ENCODE assay signal across 25 cellular contexts in the genomic region with DNA sequence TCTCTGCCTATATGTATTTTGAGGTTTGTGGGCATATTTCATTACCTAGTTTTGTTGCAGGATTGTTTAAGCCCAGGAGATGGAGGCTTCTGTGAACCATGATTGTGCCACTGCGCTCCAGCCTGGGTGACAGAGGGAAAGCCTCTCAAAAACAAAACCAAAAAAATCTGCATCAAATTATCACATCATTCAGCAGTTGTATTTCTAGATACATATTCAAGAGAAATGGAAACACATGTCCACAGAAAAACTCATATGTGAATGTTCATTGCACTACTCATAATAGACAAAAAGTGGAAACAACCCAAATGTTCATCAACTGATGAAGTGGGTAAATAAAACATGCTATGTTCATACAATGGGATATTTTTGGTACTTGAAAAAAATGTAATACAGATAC. TPM values are rescaled to one million over a fixed set of nuclear protein-coding genes. Genes with fewer than 3 reads are reported as not detected.
A peak's percentile ranks its signal among the peaks of the same experiment; 100 is the strongest.
DNase-seq lines count a peak whose midpoint lies in the region; ATAC-seq and TF ChIP-seq lines count a peak whose summit lies in the region.
"Had no signal": no experiment of that assay in that cellular context is flagged by ENCODE, and none has a peak within 500 bp of the region (broad histone marks: within the 10 kb centered on the region; RNA-seq: fewer than 3 reads in every experiment).

No MANE protein-coding gene starts in this region.

- peaks cover 41% of the 10 kb centered on the region for H3K36me3 Mint-ChIP-seq in activated naive CD4-positive, alpha-beta T cell treated with anti-CD3 and anti-CD28 coated beads, Interleukin-2, amount 10 ng/mL, durations not matched to agents 7 days and 5 days
- H3K36me3 Mint-ChIP-seq in activated naive CD4-positive, alpha-beta T cell treated with anti-CD3 and anti-CD28 coated beads, Interleukin-2, amount 50 U/mL, for 72 hours = peaks cover 14 to 27% of the 10 kb centered on the region in 2 donors
- peaks cover 92% of the 10 kb centered on the region for H3K36me3 Mint-ChIP-seq in brain
- peaks cover 100% of the 10 kb centered on the region for H3K36me3 Mint-ChIP-seq in stimulated activated effector memory CD8-positive, alpha-beta T cell treated with anti-CD3 and anti-CD28 coated beads, Interleukin-12 subunit alpha, Interleukin-12 subunit beta, amount 100 ng/mL, for 72 hours

- TF ChIP-seq CTCF in Panc1 (IDR thresholded peaks at IDR 0.05) = no peak
- TF ChIP-seq CTCF in brain (conservative IDR thresholded peaks at IDR 0.05) = no peak

- H3K9me3 Mint-ChIP-seq in activated naive CD4-positive, alpha-beta T cell treated with anti-CD3 and anti-CD28 coated beads, Interleukin-2, amount 10 ng/mL, durations not matched to agents 7 days and 5 days = no peaks in the 10 kb centered on the region
- no peaks in the 10 kb centered on the region for H3K9me3 Mint-ChIP-seq in activated naive CD4-positive, alpha-beta T cell treated with anti-CD3 and anti-CD28 coated beads, Interleukin-2, amount 50 U/mL, for 72 hours
- no peaks in the 10 kb centered on the region for H3K9me3 Mint-ChIP-seq in brain
- no peaks in the 10 kb centered on the region for H3K9me3 Mint-ChIP-seq in stimulated activated effector memory CD8-positive, alpha-beta T cell treated with anti-CD3 and anti-CD28 coated beads, Interleukin-12 subunit alpha, Interleukin-12 subunit beta, amount 100 ng/mL, for 72 hours
- H3K9me3 Mint-ChIP-seq: IgD-negative memory B cell had no signal

- peaks cover 13% of the 10 kb centered on the region for H3K4me1 Mint-ChIP-seq in activated naive CD4-positive, alpha-beta T cell treated with anti-CD3 and anti-CD28 coated beads, Interleukin-2, amount 10 ng/mL, durations not matched to agents 7 days and 5 days
- peaks cover 10% of the 10 kb centered on the region for H3K4me1 Mint-ChIP-seq in brain
- peaks cover 19% of the 10 kb centered on the region for H3K4me1 Mint-ChIP-seq in stimulated activated effector memory CD8-positive, alpha-beta T cell treated with anti-CD3 and anti-CD28 coated beads, Interleukin-12 subunit alpha, Interleukin-12 subunit beta, amount 100 ng/mL, for 72 hours

- H3K27me3 Mint-ChIP-seq in activated naive CD4-positive, alpha-beta T cell treated with anti-CD3 and anti-CD28 coated beads, Interleukin-2, amount 10 ng/mL, durations not matched to agents 7 days and 5 days = no peaks in the 10 kb centered on the region
- H3K27me3 Mint-ChIP-seq in brain = no peaks in the 10 kb centered on the region
- H3K27me3 Mint-ChIP-seq: IgD-negative memory B cell had no signal

- no peaks in the 10 kb centered on the region for H3K27me3 ChIP-seq in Panc1 (ENCODE audit: control insufficient read depth, insufficient read depth, low read length)
- H3K27me3 ChIP-seq: heart right ventricle, MG63, suprapubic skin had no signal

- no peak for DNase-seq in activated naive CD4-positive, alpha-beta T cell treated with anti-CD3 and anti-CD28 coated beads, Interleukin-2, amount 10 ng/mL, durations not matched to agents 7 days and 5 days
- no peak for DNase-seq in activated naive CD4-positive, alpha-beta T cell treated with anti-CD3 and anti-CD28 coated beads, Interleukin-2, amount 50 U/mL, for 72 hours (ENCODE audit: low spot score in 2 of 2)
- DNase-seq in Panc1 (ENCODE audit: low read depth, low spot score) (no peak), caudate nucleus (lab: John Stamatoyannopoulos, UW) (no peak)
- DNase-seq in stimulated activated effector memory CD8-positive, alpha-beta T cell treated with anti-CD3 and anti-CD28 coated beads, Interleukin-12 subunit alpha, Interleukin-12 subunit beta, amount 100 ng/mL, for 72 hours (ENCODE audit: low spot score in 2 of 2) = no peak
- DNase-seq: activated effector memory CD4-positive, alpha-beta T cell treated with Interleukin-2 at 50 U/mL for 16 hours; anterior cingulate cortex; central memory CD4-positive, alpha-beta T cell; DMS 273 treated with DMSO at 0.1 percent for 48 hours; heart right ventricle; left colon; MG63; NCI-H1436; NCI-H2171; NCI-H524 treated with DMSO at 0.1 percent for 48 hours; SK-N-SH had no signal

- no peak for ATAC-seq in activated naive CD4-positive, alpha-beta T cell treated with anti-CD3 and anti-CD28 coated beads, Interleukin-2, amount 50 U/mL, for 72 hours
- ATAC-seq in Panc1 = no peak
- ATAC-seq in stimulated activated effector memory CD8-positive, alpha-beta T cell treated with anti-CD3 and anti-CD28 coated beads, Interleukin-12 subunit alpha, Interleukin-12 subunit beta, amount 100 ng/mL, for 72 hours = no peak
- no peak for ATAC-seq in HG02763 (IDR thresholded peaks at IDR 0.05; ENCODE audit: unreplicated experiment)
- ATAC-seq in GM19324 (IDR thresholded peaks at IDR 0.05; ENCODE audit: low FRiP score, unreplicated experiment) = no peak
- ATAC-seq: heart right ventricle, left colon had no signal

- POLR2A ChIA-PET in Panc1 (lab: Charles Lee) = no interaction called here

- intact Hi-C loops in Panc1 (cut with micrococcal nuclease; ENCODE audit: unreplicated experiment) = no loop called here

- no peaks in the 10 kb centered on the region for H3K9me3 ChIP-seq in Panc1 (ENCODE audit: control insufficient read depth, insufficient read depth, low read depth, low read length)
- H3K9me3 ChIP-seq: HAP-1, heart right ventricle, MG63, prostate gland, SK-N-SH, suprapubic skin had no signal

- H3K27ac Mint-ChIP-seq in activated naive CD4-positive, alpha-beta T cell treated with anti-CD3 and anti-CD28 coated beads, Interleukin-2, amount 10 ng/mL, durations not matched to agents 7 days and 5 days = peak overlapping the region; percentile 8
- H3K27ac Mint-ChIP-seq in activated naive CD4-positive, alpha-beta T cell treated with anti-CD3 and anti-CD28 coated beads, Interleukin-2, amount 50 U/mL, for 72 hours = no peak overlapping the region
- peak overlapping the region; percentile 20 to 63 (median 61) for H3K27ac Mint-ChIP-seq in brain
- peak overlapping the region; percentile 83 for H3K27ac Mint-ChIP-seq in stimulated activated effector memory CD8-positive, alpha-beta T cell treated with anti-CD3 and anti-CD28 coated beads, Interleukin-12 subunit alpha, Interleukin-12 subunit beta, amount 100 ng/mL, for 72 hours
- H3K27ac Mint-ChIP-seq: IgD-negative memory B cell had no signal

- H3K4me3 Mint-ChIP-seq in activated naive CD4-positive, alpha-beta T cell treated with anti-CD3 and anti-CD28 coated beads, Interleukin-2, amount 10 ng/mL, durations not matched to agents 7 days and 5 days = no peak overlapping the region
- H3K4me3 Mint-ChIP-seq in brain = peak overlapping the region in 1 of 5 experiments; percentile 8
- no peak overlapping the region for H3K4me3 Mint-ChIP-seq in stimulated activated effector memory CD8-positive, alpha-beta T cell treated with anti-CD3 and anti-CD28 coated beads, Interleukin-12 subunit alpha, Interleukin-12 subunit beta, amount 100 ng/mL, for 72 hours

- in situ Hi-C loops in Panc1 (cut with HindIII; ENCODE audit: low pct_unique_long_range_greater_than_20kb, low sequenced_read_pairs) = no loop called here

- H3K4me1 ChIP-seq in Panc1 (ENCODE audit: control insufficient read depth, insufficient read depth, low read length) = no peaks in the 10 kb centered on the region
- H3K4me1 ChIP-seq: HAP-1, heart right ventricle, prostate gland had no signal

- peaks cover 7% of the 10 kb centered on the region; the same call in 1 of the 2 replicates for H3K36me3 ChIP-seq in Panc1 (ENCODE audit: control insufficient read depth, insufficient read depth, low read length)
- H3K36me3 ChIP-seq: prostate gland had no signal

- H3K4me3 ChIP-seq in Panc1 (ENCODE audit: low read depth in 2 of 2, low read length in 2 of 2) = no peak overlapping the region
- H3K4me3 ChIP-seq: HAP-1, heart right ventricle, MG63, prostate gland, suprapubic skin had no signal

- CTCF ChIA-PET in activated naive CD4-positive, alpha-beta T cell treated with anti-CD3 and anti-CD28 coated beads, Interleukin-2, amount 10 ng/mL, durations not matched to agents 7 days and 5 days (lab: Charles Lee) = no interaction called here
- CTCF ChIA-PET in Panc1 (lab: Charles Lee) = no interaction called here

- TSS peak; percentile 20 for BruUV-seq in Panc1 (replicated peaks; lab: Mats Ljungman, UMichigan)

- no peak overlapping the region for H3K27ac ChIP-seq in Panc1 (ENCODE audit: low read length)
- H3K27ac ChIP-seq in caudate nucleus (ENCODE audit: low read depth, low read length) = no peak overlapping the region
- H3K27ac ChIP-seq: heart right ventricle, HL-60, prostate gland, RWPE1, suprapubic skin had no signal

RNA-seq across cellular contexts. Expression of a gene that starts 29.9 kb away (rescaled TPM):
- total RNA-seq in activated naive CD4-positive, alpha-beta T cell treated with anti-CD3 and anti-CD28 coated beads, Interleukin-2, amount 50 U/mL, for 72 hours = 100 to 1,000 TPM; 168 to 198 TPM
- total RNA-seq in Panc1 (2021; ENCODE audit: unreplicated experiment) = 247 TPM
- 134 TPM for polyA plus RNA-seq in Panc1 (2012; ENCODE audit: insufficient read length)
- 41.9 TPM for polyA plus RNA-seq in brain (ENCODE audit: insufficient read depth, low read depth, low replicate concordance)

RNA-seq across cellular contexts. Expression of a gene that starts 55.4 kb away (rescaled TPM):
- total RNA-seq in activated naive CD4-positive, alpha-beta T cell treated with anti-CD3 and anti-CD28 coated beads, Interleukin-2, amount 50 U/mL, for 72 hours = 10 to 100 TPM; 24.9 to 34.8 TPM
- 30.8 TPM for total RNA-seq in Panc1 (2021; ENCODE audit: unreplicated experiment)
- polyA plus RNA-seq in Panc1 (2012; ENCODE audit: insufficient read length) = 22.1 TPM
- 6.3 TPM for polyA plus RNA-seq in brain (ENCODE audit: insufficient read depth, low read depth, low replicate concordance)

Comparison
In these comparisons a context has a peak if more than half of its experiments do, and no peak if none do; other contexts are left out.
1. H3K27ac Mint-ChIP-seq: peak in activated naive CD4-positive, alpha-beta T cell treated with anti-CD3 and anti-CD28 coated beads, Interleukin-2, amount 10 ng/mL, durations not matched to agents 7 days and 5 days (single experiment), brain (5 of 5) and stimulated activated effector memory CD8-positive, alpha-beta T cell treated with anti-CD3 and anti-CD28 coated beads, Interleukin-12 subunit alpha, Interleukin-12 subunit beta, amount 100 ng/mL, for 72 hours (single experiment); none in activated naive CD4-positive, alpha-beta T cell treated with anti-CD3 and anti-CD28 coated beads, Interleukin-2, amount 50 U/mL, for 72 hours (0 of 2).